Comparison of ENCODE assay signal across 7 cellular contexts in the genomic region with DNA sequence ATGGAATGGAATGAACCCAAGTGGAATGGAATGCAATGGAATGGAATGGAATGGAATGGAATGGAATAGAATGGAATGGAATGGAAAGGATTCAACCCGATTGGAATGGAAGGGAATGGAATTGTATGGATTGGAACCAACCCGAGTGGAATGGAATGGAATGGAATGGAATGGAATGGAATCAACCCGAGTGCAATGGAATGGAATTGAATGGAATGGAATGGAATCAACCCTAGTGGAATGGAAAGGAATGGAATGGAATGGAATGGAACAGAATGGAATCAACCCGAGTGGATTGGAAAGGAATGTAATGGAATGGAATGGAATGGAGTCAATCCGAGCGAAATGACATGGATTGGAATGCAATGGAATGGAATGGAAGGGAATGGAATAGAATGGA.
DNase-seq lines count a peak whose midpoint lies in the region; ATAC-seq and TF ChIP-seq lines count a peak whose summit lies in the region.
"Not testable (repeated sequence)": the region's sequence is repeated elsewhere in the genome, so short reads cannot be mapped to it uniquely, and the experiment has no call there.

No MANE protein-coding gene starts in this region.

- intact Hi-C loops in left ventricle myocardium superior (cut with micrococcal nuclease); natural killer cell (cut with micrococcal nuclease): not testable (repeated sequence)

- not testable (repeated sequence) for H3K36me3 Mint-ChIP-seq in natural killer cell

- ATAC-seq in GM18870 (IDR thresholded peaks at IDR 0.05; ENCODE audit: unreplicated experiment) (peak; percentile 31), HG03175 (IDR thresholded peaks at IDR 0.05; ENCODE audit: unreplicated experiment) (peak; percentile 39), SK-N-SH treated with all-trans-retinoic acid at 6 μM for 48 hours (peak; percentile 73), left ventricle myocardium superior (peak; percentile 79), natural killer cell (peak in 2 of 3 donors; percentile 57 to 68)

- peaks cover 31 to 39% of the 10 kb centered on the region in 2 donors for H3K9me3 Mint-ChIP-seq in natural killer cell

- not testable (repeated sequence) for TF ChIP-seq CTCF in natural killer cell (IDR thresholded peaks at IDR 0.05)

- H3K4me1 Mint-ChIP-seq in natural killer cell, result not testable (repeated sequence)

- DNase-seq in H4 (ENCODE audit: low spot score), result peak; percentile 69
- peak; percentile 49 for DNase-seq in dermis blood vessel endothelial cell
- not testable (repeated sequence) for DNase-seq in left ventricle myocardium superior, natural killer cell

- not testable (repeated sequence) for H3K27ac Mint-ChIP-seq in natural killer cell

- H3K4me3 Mint-ChIP-seq in natural killer cell, result not testable (repeated sequence)

- H3K27me3 Mint-ChIP-seq in natural killer cell (ENCODE audit: low read depth in 2 of 2), result not testable (repeated sequence)
